Comparison of ENCODE assay signal across 8 cellular contexts in genomic region chr5:138032572-138033274, GRCh38. TPM values are rescaled to one million over a fixed set of nuclear protein-coding genes. Genes with fewer than 3 reads are reported as not detected.
DNase-seq lines count a peak whose midpoint lies in the region; ATAC-seq and TF ChIP-seq lines count a peak whose summit lies in the region.

Gene FAM13B, minus strand, starts transcription at chr5:138033079. Its CDS starts 13,968 bp downstream, at chr5:138019111.

- H3K4me1 Mint-ChIP-seq in activated T-helper 17 cell treated with anti-CD3 and anti-CD28 coated beads, Interleukin-2, amount 50 U/mL, for 72 hours, result peaks cover 33% of the 10 kb centered on the region
- peaks cover 52% of the 10 kb centered on the region for H3K4me1 Mint-ChIP-seq in nephron progenitor cell

- no peaks in the 10 kb centered on the region for H3K9me3 ChIP-seq in RWPE2 (ENCODE audit: severe bottlenecking)
- no peaks in the 10 kb centered on the region for H3K9me3 ChIP-seq in stomach

- H3K4me3 ChIP-seq in RWPE2 (ENCODE audit: severe bottlenecking) (peak within 1 kb of the TSS; percentile 99), stomach (peak within 1 kb of the TSS; percentile 82 to 99 (median 90))

- ATAC-seq in GM21717 (IDR thresholded peaks at IDR 0.05; ENCODE audit: unreplicated experiment) (peak; percentile 49), RWPE2 (ENCODE audit: low read depth) (peak; percentile 77)
- peak; percentile 81 for ATAC-seq in activated T-helper 17 cell treated with anti-CD3 and anti-CD28 coated beads, Interleukin-2, amount 50 U/mL, for 72 hours (replicated peaks)

- H3K36me3 ChIP-seq in RWPE2 (ENCODE audit: low read depth), result peaks cover 12% of the 10 kb centered on the region
- no peaks in the 10 kb centered on the region for H3K36me3 ChIP-seq in stomach

- no peaks in the 10 kb centered on the region for H3K27me3 Mint-ChIP-seq in activated T-helper 17 cell treated with anti-CD3 and anti-CD28 coated beads, Interleukin-2, amount 50 U/mL, for 72 hours
- peaks cover 5% of the 10 kb centered on the region for H3K27me3 Mint-ChIP-seq in nephron progenitor cell (ENCODE audit: low read depth, poor library complexity)

- no peaks in the 10 kb centered on the region for H3K9me3 Mint-ChIP-seq in activated T-helper 17 cell treated with anti-CD3 and anti-CD28 coated beads, Interleukin-2, amount 50 U/mL, for 72 hours
- H3K9me3 Mint-ChIP-seq in nephron progenitor cell, result peaks cover 12% of the 10 kb centered on the region

- H3K27ac ChIP-seq in RWPE2 (ENCODE audit: poor library complexity, severe bottlenecking), result peak within 1 kb of the TSS; percentile 83
- H3K27ac ChIP-seq in stomach, result peak within 1 kb of the TSS; percentile 98 to 99 (median 98)

- 0 to 3% (median 0%) methylated on average over 8 to 76 of the region's 76 CpGs for WGBS in stomach, 5 donors

- H3K4me3 Mint-ChIP-seq in activated T-helper 17 cell treated with anti-CD3 and anti-CD28 coated beads, Interleukin-2, amount 50 U/mL, for 72 hours, result peak within 1 kb of the TSS; percentile 99
- peak within 1 kb of the TSS; percentile 99 for H3K4me3 Mint-ChIP-seq in nephron progenitor cell

- peak; percentile 20 for TF ChIP-seq CTCF in RWPE2 (IDR thresholded peaks at IDR 0.05; ENCODE audit: poor library complexity, severe bottlenecking)
- TF ChIP-seq CTCF in nephron progenitor cell (IDR thresholded peaks at IDR 0.05), result no peak
- peak in 2 of 7 experiments; percentile 3 to 15 for TF ChIP-seq CTCF in stomach (IDR thresholded peaks at IDR 0.05)

- peak; percentile 92 for DNase-seq in DMS53 (lab: John Stamatoyannopoulos, UW)
- DNase-seq in RWPE2 (ENCODE audit: low spot score), result peak; percentile 89
- DNase-seq in fibroblast of peridontal ligament (ENCODE audit: extremely low read depth), result peak; percentile 54
- peak; percentile 85 for DNase-seq in nephron progenitor cell
- peak; percentile 82 for DNase-seq in stomach

- peaks cover 42% of the 10 kb centered on the region for H3K36me3 Mint-ChIP-seq in activated T-helper 17 cell treated with anti-CD3 and anti-CD28 coated beads, Interleukin-2, amount 50 U/mL, for 72 hours (ENCODE audit: low read depth)
- peaks cover 40% of the 10 kb centered on the region for H3K36me3 Mint-ChIP-seq in nephron progenitor cell (ENCODE audit: low read depth)

- TF ChIP-seq POLR2A in stomach (IDR thresholded peaks at IDR 0.05), result peak in 1 of 4 donors; percentile 63

- TF ChIP-seq EP300 in Ishikawa (IDR thresholded peaks at IDR 0.05; ENCODE audit: borderline replicate concordance) (no peak), stomach (IDR thresholded peaks at IDR 0.05) (no peak)

- H3K4me1 ChIP-seq in RWPE2 (ENCODE audit: insufficient read depth, poor library complexity, severe bottlenecking) (peaks cover 18% of the 10 kb centered on the region), stomach (peaks cover 27 to 61% (median 45%) of the 10 kb centered on the region in 4 donors)

- H3K27me3 ChIP-seq in RWPE2 (ENCODE audit: insufficient read depth, poor library complexity, severe bottlenecking) (no peaks in the 10 kb centered on the region), stomach (no peaks in the 10 kb centered on the region)

- TF ChIP-seq RAD21 in Ishikawa (IDR thresholded peaks at IDR 0.05; ENCODE audit: low read depth), result no peak

- intact Hi-C loops in stomach (cut with DNase I; ENCODE audit: low total_unique reads), result no loop called here

- peak within 1 kb of the TSS; percentile 98 for H3K27ac Mint-ChIP-seq in activated T-helper 17 cell treated with anti-CD3 and anti-CD28 coated beads, Interleukin-2, amount 50 U/mL, for 72 hours
- H3K27ac Mint-ChIP-seq in nephron progenitor cell, result peak within 1 kb of the TSS; percentile 99

TF ChIP-seq in Ishikawa, 13 proteins besides CTCF, POLR2A, EP300 and RAD21:
- TF ChIP-seq USF1 (IDR thresholded peaks at IDR 0.05) (no peak), CEBPB (IDR thresholded peaks at IDR 0.05) (no peak), TCF12 (IDR thresholded peaks at IDR 0.05; ENCODE audit: low read depth) (peak; percentile 34; the same call in 1 of the 2 replicates), ZBTB7A (IDR thresholded peaks at IDR 0.05; ENCODE audit: low read depth) (peak; percentile 94), MAX (IDR thresholded peaks at IDR 0.05) (peak; percentile 37), EGR1 (IDR thresholded peaks at IDR 0.05) (no peak), TAF1 (IDR thresholded peaks at IDR 0.05; ENCODE audit: low read depth) (peak; percentile 82), YY1 (IDR thresholded peaks at IDR 0.05; ENCODE audit: low read depth) (peak; percentile 10; the same call in 1 of the 2 replicates), TEAD4 (IDR thresholded peaks at IDR 0.05) (peak; percentile 50), CREB1 (IDR thresholded peaks at IDR 0.05; ENCODE audit: low read depth) (no peak), FOXM1 (IDR thresholded peaks at IDR 0.05; ENCODE audit: borderline replicate concordance, low read depth) (no peak; the same call in 1 of the 2 replicates), NFIC (IDR thresholded peaks at IDR 0.05) (0 out of 2 replicates have a peak, but pooled peaks have one; percentile 20)
- TF ChIP-seq, protein P1, sequence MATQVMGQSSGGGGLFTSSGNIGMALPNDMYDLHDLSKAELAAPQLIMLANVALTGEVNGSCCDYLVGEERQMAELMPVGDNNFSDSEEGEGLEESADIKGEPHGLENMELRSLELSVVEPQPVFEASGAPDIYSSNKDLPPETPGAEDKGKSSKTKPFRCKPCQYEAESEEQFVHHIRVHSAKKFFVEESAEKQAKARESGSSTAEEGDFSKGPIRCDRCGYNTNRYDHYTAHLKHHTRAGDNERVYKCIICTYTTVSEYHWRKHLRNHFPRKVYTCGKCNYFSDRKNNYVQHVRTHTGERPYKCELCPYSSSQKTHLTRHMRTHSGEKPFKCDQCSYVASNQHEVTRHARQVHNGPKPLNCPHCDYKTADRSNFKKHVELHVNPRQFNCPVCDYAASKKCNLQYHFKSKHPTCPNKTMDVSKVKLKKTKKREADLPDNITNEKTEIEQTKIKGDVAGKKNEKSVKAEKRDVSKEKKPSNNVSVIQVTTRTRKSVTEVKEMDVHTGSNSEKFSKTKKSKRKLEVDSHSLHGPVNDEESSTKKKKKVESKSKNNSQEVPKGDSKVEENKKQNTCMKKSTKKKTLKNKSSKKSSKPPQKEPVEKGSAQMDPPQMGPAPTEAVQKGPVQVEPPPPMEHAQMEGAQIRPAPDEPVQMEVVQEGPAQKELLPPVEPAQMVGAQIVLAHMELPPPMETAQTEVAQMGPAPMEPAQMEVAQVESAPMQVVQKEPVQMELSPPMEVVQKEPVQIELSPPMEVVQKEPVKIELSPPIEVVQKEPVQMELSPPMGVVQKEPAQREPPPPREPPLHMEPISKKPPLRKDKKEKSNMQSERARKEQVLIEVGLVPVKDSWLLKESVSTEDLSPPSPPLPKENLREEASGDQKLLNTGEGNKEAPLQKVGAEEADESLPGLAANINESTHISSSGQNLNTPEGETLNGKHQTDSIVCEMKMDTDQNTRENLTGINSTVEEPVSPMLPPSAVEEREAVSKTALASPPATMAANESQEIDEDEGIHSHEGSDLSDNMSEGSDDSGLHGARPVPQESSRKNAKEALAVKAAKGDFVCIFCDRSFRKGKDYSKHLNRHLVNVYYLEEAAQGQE (IDR thresholded peaks at IDR 0.05; ENCODE audit: low read depth), result no peak

RNA-seq across cellular contexts. Expression of gene FAM13B, which starts in this region (rescaled TPM):
- total RNA-seq in activated T-helper 17 cell treated with anti-CD3 and anti-CD28 coated beads, Interleukin-2, amount 50 U/mL, for 72 hours, result 10 to 100 TPM; 24.4 to 30.1 TPM
- total RNA-seq in stomach, result 10 to 100 TPM; 11.0 to 66.6 (median 36.4) TPM
- 10 to 100 TPM in 1 of 3 donors, 1 to 10 TPM in 2; 7.0 to 15.0 (median 9.5) TPM for polyA plus RNA-seq in stomach

Comparison
In these comparisons a context has a peak if more than half of its experiments do, and no peak if none do; other contexts are left out.
1. Peak in every context shown above with its lines: DNase-seq, ATAC-seq, H3K4me3 ChIP-seq and H3K27ac ChIP-seq.